Comparison of ENCODE assay signal across 14 cellular contexts in genomic region chr18:41731887-41732286, GRCh38.
"Had no signal": no experiment of that assay in that cellular context is flagged by ENCODE, and none has a peak within 500 bp of the region (broad histone marks: within the 10 kb centered on the region; RNA-seq: fewer than 3 reads in every experiment).

No MANE protein-coding gene starts in this region.

- H3K27ac ChIP-seq: breast epithelium, pancreas, skin epidermis, stomach, thoracic aorta had no signal

- H3K9me3 ChIP-seq: breast epithelium, pancreas, stomach, thoracic aorta had no signal

- DNase-seq: activated CD4-positive, alpha-beta T cell treated with anti-CD3 and anti-CD28 coated beads, Interleukin-2, amount 50 U/mL, for 1 hour; activated CD4-positive, CD25-positive, alpha-beta regulatory T cell; activated gamma-delta T cell; aorta; kidney glomerular epithelial cell; naive B cell; pancreas; retina; stimulated activated CD4-positive, alpha-beta T cell treated with anti-CD3 and anti-CD28 coated beads, Interleukin-4, amount 100 ng/mL, for 4 hours; stomach had no signal

- H3K4me1 ChIP-seq: breast epithelium, pancreas, stomach had no signal

- H3K4me3 ChIP-seq: breast epithelium, pancreas, skin epidermis, stomach, thoracic aorta had no signal

- FAIRE-seq: frontal cortex, pancreas had no signal

- ATAC-seq: pancreas had no signal

- H3K27me3 ChIP-seq: breast epithelium, pancreas, stomach had no signal

- H3K36me3 ChIP-seq: breast epithelium, pancreas, stomach, thoracic aorta had no signal
